In the genomic region with DNA sequence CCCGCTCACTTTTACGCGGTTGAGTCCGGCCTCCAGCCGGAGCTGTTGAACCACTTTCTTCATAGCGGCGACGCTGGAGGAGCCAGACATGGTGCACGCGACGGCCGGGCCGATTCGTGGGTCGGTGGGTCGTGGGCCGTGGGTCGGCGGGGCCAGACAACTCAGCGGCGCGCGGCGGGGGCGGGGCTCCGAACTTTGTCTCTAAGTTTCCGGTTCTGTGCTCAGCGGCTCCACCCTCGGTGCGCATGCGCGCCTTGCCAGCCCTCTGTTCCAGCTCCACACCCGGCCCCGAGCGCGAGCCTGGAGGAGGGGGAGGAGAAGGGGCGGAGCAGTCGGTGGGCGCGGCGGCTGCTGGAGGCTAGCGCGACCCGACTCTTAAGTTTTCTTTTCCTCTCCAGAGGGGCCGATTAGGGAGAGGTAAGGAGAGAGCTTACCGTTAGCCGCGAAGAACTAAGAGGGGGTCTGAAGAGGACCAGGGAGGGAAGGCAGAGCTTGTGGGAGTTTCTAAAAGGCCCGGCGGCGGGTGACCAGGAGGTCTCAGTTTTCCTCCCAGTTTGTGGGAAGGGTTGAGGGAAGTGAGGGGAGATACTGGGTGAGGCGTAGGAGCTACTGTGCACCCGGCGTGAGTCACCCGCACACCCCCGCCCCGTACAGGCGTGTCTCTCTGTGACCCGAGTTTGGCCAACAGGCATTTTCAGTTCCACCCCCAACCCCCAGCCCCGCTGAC, we compare ENCODE assay signal across 1 cellular context.
TF ChIP-seq lines count a peak whose summit lies in the region.

A gene (minus strand): TSS at position 580 of the 727 bp plus-strand sequence. CDS start 490 bp downstream, at position 90.
A gene with protein sequence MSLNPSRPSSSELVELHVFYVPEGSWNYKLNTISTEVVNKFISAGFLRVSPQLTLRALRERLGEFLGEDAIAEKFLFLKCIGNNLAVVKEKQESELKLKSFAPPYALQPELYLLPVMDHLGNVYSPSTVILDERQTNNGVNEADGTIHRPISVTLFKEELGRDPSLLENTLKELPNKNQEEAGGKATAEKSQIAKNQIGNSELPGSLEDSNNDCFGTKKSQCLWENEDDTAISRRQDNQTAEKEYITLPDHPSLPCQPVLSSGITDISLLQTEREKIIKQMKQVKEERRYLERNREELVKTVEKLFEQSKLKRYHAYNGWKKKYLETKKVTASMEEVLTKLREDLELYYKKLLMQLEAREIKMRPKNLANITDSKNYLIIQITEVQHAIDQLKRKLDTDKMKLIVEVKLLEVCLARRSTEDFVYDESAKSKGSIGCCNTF (plus strand): TSS at position 385 of the 727 bp plus-strand sequence. CDS start 9,974 bp downstream, outside the sequence.

TF ChIP-seq in HCT116, 20 proteins besides CTCF, POLR2A, EP300 and RAD21 (continued from another document):
- TF ChIP-seq, protein P1, sequence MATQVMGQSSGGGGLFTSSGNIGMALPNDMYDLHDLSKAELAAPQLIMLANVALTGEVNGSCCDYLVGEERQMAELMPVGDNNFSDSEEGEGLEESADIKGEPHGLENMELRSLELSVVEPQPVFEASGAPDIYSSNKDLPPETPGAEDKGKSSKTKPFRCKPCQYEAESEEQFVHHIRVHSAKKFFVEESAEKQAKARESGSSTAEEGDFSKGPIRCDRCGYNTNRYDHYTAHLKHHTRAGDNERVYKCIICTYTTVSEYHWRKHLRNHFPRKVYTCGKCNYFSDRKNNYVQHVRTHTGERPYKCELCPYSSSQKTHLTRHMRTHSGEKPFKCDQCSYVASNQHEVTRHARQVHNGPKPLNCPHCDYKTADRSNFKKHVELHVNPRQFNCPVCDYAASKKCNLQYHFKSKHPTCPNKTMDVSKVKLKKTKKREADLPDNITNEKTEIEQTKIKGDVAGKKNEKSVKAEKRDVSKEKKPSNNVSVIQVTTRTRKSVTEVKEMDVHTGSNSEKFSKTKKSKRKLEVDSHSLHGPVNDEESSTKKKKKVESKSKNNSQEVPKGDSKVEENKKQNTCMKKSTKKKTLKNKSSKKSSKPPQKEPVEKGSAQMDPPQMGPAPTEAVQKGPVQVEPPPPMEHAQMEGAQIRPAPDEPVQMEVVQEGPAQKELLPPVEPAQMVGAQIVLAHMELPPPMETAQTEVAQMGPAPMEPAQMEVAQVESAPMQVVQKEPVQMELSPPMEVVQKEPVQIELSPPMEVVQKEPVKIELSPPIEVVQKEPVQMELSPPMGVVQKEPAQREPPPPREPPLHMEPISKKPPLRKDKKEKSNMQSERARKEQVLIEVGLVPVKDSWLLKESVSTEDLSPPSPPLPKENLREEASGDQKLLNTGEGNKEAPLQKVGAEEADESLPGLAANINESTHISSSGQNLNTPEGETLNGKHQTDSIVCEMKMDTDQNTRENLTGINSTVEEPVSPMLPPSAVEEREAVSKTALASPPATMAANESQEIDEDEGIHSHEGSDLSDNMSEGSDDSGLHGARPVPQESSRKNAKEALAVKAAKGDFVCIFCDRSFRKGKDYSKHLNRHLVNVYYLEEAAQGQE (IDR thresholded peaks at IDR 0.05; ENCODE audit: low read depth): no peak
- no peak for TF ChIP-seq ZNF274 (IDR thresholded peaks at IDR 0.05; ENCODE audit: low read depth, low read length)
- TF ChIP-seq JUND (IDR thresholded peaks at IDR 0.05): peak; percentile 84
- TF ChIP-seq CBX3 (IDR thresholded peaks at IDR 0.05; ENCODE audit: low read depth): 0 out of 2 replicates have a peak, but pooled peaks have one; percentile 52
- peak; percentile 76 for TF ChIP-seq SP1 (IDR thresholded peaks at IDR 0.05; ENCODE audit: low read depth)
- TF ChIP-seq, protein P2, sequence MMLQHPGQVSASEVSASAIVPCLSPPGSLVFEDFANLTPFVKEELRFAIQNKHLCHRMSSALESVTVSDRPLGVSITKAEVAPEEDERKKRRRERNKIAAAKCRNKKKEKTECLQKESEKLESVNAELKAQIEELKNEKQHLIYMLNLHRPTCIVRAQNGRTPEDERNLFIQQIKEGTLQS (IDR thresholded peaks at IDR 0.05): no peak
- TF ChIP-seq POLR2AphosphoS5 (IDR thresholded peaks at IDR 0.05; ENCODE audit: low read depth, low read length): peak; percentile 85
- peak; percentile 31; the same call in 1 of the 2 replicates for TF ChIP-seq SIN3A (IDR thresholded peaks at IDR 0.05; ENCODE audit: low read depth)
- TF ChIP-seq, protein P3, sequence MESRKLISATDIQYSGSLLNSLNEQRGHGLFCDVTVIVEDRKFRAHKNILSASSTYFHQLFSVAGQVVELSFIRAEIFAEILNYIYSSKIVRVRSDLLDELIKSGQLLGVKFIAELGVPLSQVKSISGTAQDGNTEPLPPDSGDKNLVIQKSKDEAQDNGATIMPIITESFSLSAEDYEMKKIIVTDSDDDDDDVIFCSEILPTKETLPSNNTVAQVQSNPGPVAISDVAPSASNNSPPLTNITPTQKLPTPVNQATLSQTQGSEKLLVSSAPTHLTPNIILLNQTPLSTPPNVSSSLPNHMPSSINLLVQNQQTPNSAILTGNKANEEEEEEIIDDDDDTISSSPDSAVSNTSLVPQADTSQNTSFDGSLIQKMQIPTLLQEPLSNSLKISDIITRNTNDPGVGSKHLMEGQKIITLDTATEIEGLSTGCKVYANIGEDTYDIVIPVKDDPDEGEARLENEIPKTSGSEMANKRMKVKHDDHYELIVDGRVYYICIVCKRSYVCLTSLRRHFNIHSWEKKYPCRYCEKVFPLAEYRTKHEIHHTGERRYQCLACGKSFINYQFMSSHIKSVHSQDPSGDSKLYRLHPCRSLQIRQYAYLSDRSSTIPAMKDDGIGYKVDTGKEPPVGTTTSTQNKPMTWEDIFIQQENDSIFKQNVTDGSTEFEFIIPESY (IDR thresholded peaks at IDR 0.05; ENCODE audit: extremely low read depth, insufficient replicate concordance, low read length): peak; percentile 62
- TF ChIP-seq, protein P4, sequence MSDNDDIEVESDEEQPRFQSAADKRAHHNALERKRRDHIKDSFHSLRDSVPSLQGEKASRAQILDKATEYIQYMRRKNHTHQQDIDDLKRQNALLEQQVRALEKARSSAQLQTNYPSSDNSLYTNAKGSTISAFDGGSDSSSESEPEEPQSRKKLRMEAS (IDR thresholded peaks at IDR 0.05): peak; percentile 56
- TF ChIP-seq ZFX (IDR thresholded peaks at IDR 0.05): peak; percentile 33
- no peak for TF ChIP-seq CEBPB (IDR thresholded peaks at IDR 0.05; ENCODE audit: low read depth)
- TF ChIP-seq EZH2 (IDR thresholded peaks at IDR 0.05): no peak
- TF ChIP-seq EZH2phosphoT487 (IDR thresholded peaks at IDR 0.05; ENCODE audit: borderline replicate concordance): no peak
- TF ChIP-seq YY1 (IDR thresholded peaks at IDR 0.05; ENCODE audit: extremely low read depth, insufficient replicate concordance, low read depth, low read length): peak; percentile 4
- TF ChIP-seq ELF1 (IDR thresholded peaks at IDR 0.05; ENCODE audit: borderline replicate concordance, low read depth): no peak
- no peak for TF ChIP-seq SRF (IDR thresholded peaks at IDR 0.05; ENCODE audit: low read depth)
- TF ChIP-seq FOSL1 (IDR thresholded peaks at IDR 0.05; ENCODE audit: low read depth): peak; percentile 82
- TF ChIP-seq TCF7L2 (IDR thresholded peaks at IDR 0.05; ENCODE audit: borderline replicate concordance, extremely low read depth, insufficient read depth, insufficient read length): peak; percentile 33
